7 cellular contexts compared by ENCODE assay signal in the genomic region with DNA sequence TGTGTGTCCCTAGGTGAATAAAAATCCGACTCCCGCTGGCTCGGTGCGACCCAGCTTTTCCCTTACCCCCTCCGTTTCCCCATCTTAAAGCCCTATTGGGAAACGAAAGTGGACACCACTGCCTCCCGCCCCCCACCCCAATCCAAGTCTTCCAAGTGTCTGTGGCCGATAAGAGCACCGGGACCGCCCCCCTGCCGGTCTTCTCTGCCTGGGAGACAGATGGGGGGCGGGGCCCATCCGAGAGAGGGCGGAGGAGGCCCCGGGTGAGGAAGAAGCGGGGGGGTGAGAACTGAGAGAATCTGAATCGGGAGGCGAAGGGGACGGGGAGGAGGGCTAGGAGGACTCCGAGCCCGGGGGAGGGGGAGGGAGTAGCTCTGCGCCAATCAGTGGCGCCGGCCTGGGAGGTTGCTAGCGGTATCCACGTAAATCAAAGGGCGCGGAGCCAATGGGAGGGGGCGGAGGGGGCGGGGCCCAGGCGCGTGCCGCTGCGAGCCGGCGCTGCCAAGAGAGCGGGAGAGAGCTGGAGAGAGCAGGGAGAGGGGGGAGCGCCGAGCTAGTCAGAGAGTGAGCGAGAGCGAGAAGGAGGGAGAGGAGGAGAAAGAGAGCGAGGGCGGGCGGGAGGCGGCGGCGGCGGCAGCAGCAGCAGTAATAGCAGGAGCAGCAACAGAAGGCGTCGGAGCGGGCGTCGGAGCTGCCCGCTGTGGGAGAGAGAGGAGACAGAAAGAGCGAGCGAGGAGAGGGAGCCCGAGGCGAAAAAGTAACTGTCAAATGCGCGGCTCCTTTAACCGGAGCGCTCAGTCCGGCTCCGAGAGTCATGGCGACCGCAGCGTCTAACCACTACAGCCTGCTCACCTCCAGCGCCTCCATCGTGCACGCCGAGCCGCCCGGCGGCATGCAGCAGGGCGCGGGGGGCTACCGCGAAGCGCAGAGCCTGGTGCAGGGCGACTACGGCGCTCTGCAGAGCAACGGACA. TPM values are rescaled to one million over a fixed set of nuclear protein-coding genes. Genes with fewer than 3 reads are reported as not detected.
DNase-seq lines count a peak whose midpoint lies in the region; ATAC-seq and TF ChIP-seq lines count a peak whose summit lies in the region.

POU3F2 (plus strand) TSS at position 515 of the 972 bp plus-strand sequence; CDS start at position 815, 300 bp downstream.

- CTCF ChIA-PET in activated B cell treated with CpG ODN at 0.5 μM for 24 hours (lab: Charles Lee): no interaction called here

- no peak within 1 kb of the TSS for H3K27ac Mint-ChIP-seq in activated B cell treated with CpG ODN at 0.5 μM for 24 hours
- peak within 1 kb of the TSS; percentile 63 for H3K27ac Mint-ChIP-seq in chondrocyte (ENCODE audit: unreplicated experiment)

- intact Hi-C loops in activated B cell treated with CpG ODN at 0.5 μM for 24 hours (cut with micrococcal nuclease): loop anchor here (1.0 to 10.0 kb wide), 7 partner anchors 11 to 1937 kb away; partner anchors contain the start of genes FBXL4, KLHL32, MMS22L and NDUFAF4

- H3K36me3 Mint-ChIP-seq in activated B cell treated with CpG ODN at 0.5 μM for 24 hours (ENCODE audit: low read depth) (no peaks in the 10 kb centered on the region), chondrocyte (ENCODE audit: low read depth) (no peaks in the 10 kb centered on the region)

- ATAC-seq in GM18858 (IDR thresholded peaks at IDR 0.05; ENCODE audit: unreplicated experiment) (peak; percentile 61), HG03045 (IDR thresholded peaks at IDR 0.05; ENCODE audit: unreplicated experiment) (peak; percentile 73), activated B cell treated with CpG ODN at 0.5 μM for 24 hours (ENCODE audit: low read depth) (peak; percentile 88)

- TF ChIP-seq CTCF in activated B cell treated with CpG ODN at 0.5 μM for 24 hours (IDR thresholded peaks at IDR 0.05) (no peak), chondrocyte (IDR thresholded peaks at IDR 0.05) (no peak)

- peaks cover 18% of the 10 kb centered on the region for H3K27me3 ChIP-seq in layer of hippocampus (ENCODE audit: control insufficient read depth, insufficient read depth, low read length)

- H3K4me1 Mint-ChIP-seq in activated B cell treated with CpG ODN at 0.5 μM for 24 hours: peaks cover 47% of the 10 kb centered on the region
- peaks cover 38% of the 10 kb centered on the region for H3K4me1 Mint-ChIP-seq in chondrocyte (ENCODE audit: low read depth)

- H3K27me3 Mint-ChIP-seq in activated B cell treated with CpG ODN at 0.5 μM for 24 hours (peaks cover 60% of the 10 kb centered on the region), chondrocyte (ENCODE audit: low read depth) (peaks cover 71% of the 10 kb centered on the region)

- no peaks in the 10 kb centered on the region for H3K9me3 Mint-ChIP-seq in activated B cell treated with CpG ODN at 0.5 μM for 24 hours
- H3K9me3 Mint-ChIP-seq in chondrocyte (ENCODE audit: low read depth): no peaks in the 10 kb centered on the region

- DNase-seq in NCI-H2081 treated with DMSO at 0.1 percent for 48 hours (lab: John Stamatoyannopoulos, UW) (peak; percentile 60), activated B cell treated with CpG ODN at 0.5 μM for 24 hours (peak; percentile 48), chondrocyte (ENCODE audit: low spot score) (peak; percentile 91)
- peak; percentile 45 to 62 for DNase-seq in stimulated activated CD4-positive, alpha-beta T cell treated with anti-CD3 and anti-CD28 coated beads, Interleukin-15, amount 100 ng/mL, for 48 hours (ENCODE audit: low read depth in 2 of 2)

- H3K4me3 Mint-ChIP-seq in activated B cell treated with CpG ODN at 0.5 μM for 24 hours: peak within 1 kb of the TSS; percentile 89
- H3K4me3 Mint-ChIP-seq in chondrocyte (ENCODE audit: unreplicated experiment): peak within 1 kb of the TSS; percentile 75

- H3K27ac ChIP-seq in layer of hippocampus (ENCODE audit: low read depth, low read length): peak within 1 kb of the TSS; percentile 89

- POLR2A ChIA-PET in activated B cell treated with CpG ODN at 0.5 μM for 24 hours (lab: Charles Lee): interaction anchor here (0.6 to 1.1 kb wide), 2 partner anchors 1165 to 1337 kb away, joined by 3 to 4 read pairs; no protein-coding TSS in a partner anchor

RNA-seq across cellular contexts. Expression of gene POU3F2, which starts in this region (rescaled TPM):
- not detected in 2 replicates for total RNA-seq in activated B cell treated with CpG ODN at 0.5 μM for 24 hours
- total RNA-seq in chondrocyte: 0.05 TPM in 1 of 3 replicates, not detected in the others

Comparison
In these comparisons a context has a peak if more than half of its experiments do, and no peak if none do; other contexts are left out.
1. Peak in every context shown above with its lines: DNase-seq, ATAC-seq and H3K27ac ChIP-seq.
2. Peak in DNase-seq and ATAC-seq in activated B cell treated with CpG ODN at 0.5 μM for 24 hours; RNA of the gene not detected or under 1 TPM.
3. Peak in DNase-seq in chondrocyte; RNA of the gene not detected or under 1 TPM.